ENCODE assay signal across 15 cellular contexts in genomic region chr16:8623634-8624033, GRCh38. TPM values are rescaled to one million over a fixed set of nuclear protein-coding genes. Genes with fewer than 3 reads are reported as not detected.
DNase-seq lines count a peak whose midpoint lies in the region; ATAC-seq, FAIRE-seq and TF ChIP-seq lines count a peak whose summit lies in the region.
"Had no signal": no experiment of that assay in that cellular context is flagged by ENCODE, and none has a peak within 500 bp of the region (broad histone marks: within the 10 kb centered on the region; RNA-seq: fewer than 3 reads in every experiment).

No MANE protein-coding gene starts in this region.

- TF ChIP-seq RAD21 in HepG2 (CRISPR knock-in tag; IDR thresholded peaks at IDR 0.05): no peak

- peaks cover 41% of the 10 kb centered on the region for H3K4me1 ChIP-seq in HepG2 (ENCODE audit: insufficient read depth, low read length)
- peaks cover 0 to 6% (median 0%) of the 10 kb centered on the region in 4 donors for H3K4me1 ChIP-seq in right lobe of liver
- peaks cover 7 to 24% of the 10 kb centered on the region in 2 donors for H3K4me1 ChIP-seq in left lung

- no peak for TF ChIP-seq POLR2A in HepG2 (IDR thresholded peaks at IDR 0.05; ENCODE audit: insufficient read depth in 1 of 2, low read depth in 2 of 2, low read length in 2 of 2)
- no peak for TF ChIP-seq POLR2A in right lobe of liver (IDR thresholded peaks at IDR 0.05)

- TF ChIP-seq EP300 in HepG2 (IDR thresholded peaks at IDR 0.05; ENCODE audit: low read depth in 2 of 2, low read length in 2 of 2) (no peak), HepG2 (CRISPR knock-in tag; IDR thresholded peaks at IDR 0.05; ENCODE audit: borderline replicate concordance) (no peak)

- peaks cover 16% of the 10 kb centered on the region for H3K36me3 Mint-ChIP-seq in T-cell

- peaks cover 0 to 16% of the 10 kb centered on the region in 2 experiments; a peak in 2 of 5 replicates for H3K27me3 ChIP-seq in HepG2 (ENCODE audit: control insufficient read depth in 1 of 2, insufficient read depth in 2 of 2, low read length in 2 of 2)
- H3K27me3 ChIP-seq in right lobe of liver: no peaks in the 10 kb centered on the region
- peaks cover 0 to 6% of the 10 kb centered on the region in 2 donors for H3K27me3 ChIP-seq in left lung
- H3K27me3 ChIP-seq: upper lobe of left lung had no signal

- peak overlapping the region; percentile 51 to 94 (median 92) for H3K4me3 Mint-ChIP-seq in T-cell
- H3K4me3 Mint-ChIP-seq: T-helper 1 cell treated with Interleukin-12 subunit alpha and Interleukin-12 subunit beta and Interleukin-4 antibody, amounts not matched to agents 30 μg/mL and 1 μg/mL, for 36 hours had no signal

- CTCF ChIA-PET in HepG2 (lab: Yijun Ruan, JAX; ENCODE audit: low intra/inter-chr PET ratio, low total read pairs) (no interaction called here), T-cell (lab: Charles Lee) (no interaction called here)

- no peaks in the 10 kb centered on the region for H3K27me3 Mint-ChIP-seq in T-cell

- intact Hi-C loops in HepG2 (cut with micrococcal nuclease; ENCODE audit: unreplicated experiment): no loop called here
- intact Hi-C loops in right lobe of liver (cut with DNase I): no loop called here
- intact Hi-C loops in left lung (cut with DNase I): no loop called here

- no peak overlapping the region for H2AFZ ChIP-seq in HepG2 (ENCODE audit: low read length)

- no TSS peak for BruUV-seq in HepG2 (replicated peaks; lab: Mats Ljungman, UMichigan)

- in situ Hi-C loops in HepG2 (cut with HindIII; ENCODE audit: extremely low pct_ligation_motif_present, low pct_unique_long_range_greater_than_20kb): loop anchor here (5.0 kb wide), 1 partner anchor 56 kb away; no protein-coding TSS in a partner anchor

- H3K9me3 ChIP-seq in HepG2 (ENCODE audit: low read length): no peaks in the 10 kb centered on the region
- H3K9me3 ChIP-seq in right lobe of liver: no peaks in the 10 kb centered on the region
- no peaks in the 10 kb centered on the region for H3K9me3 ChIP-seq in left lung
- H3K9me3 ChIP-seq: mucosa of descending colon, upper lobe of left lung had no signal

- H3K27ac Mint-ChIP-seq in T-cell: no peak overlapping the region
- H3K27ac Mint-ChIP-seq: T-helper 1 cell treated with Interleukin-12 subunit alpha and Interleukin-12 subunit beta and Interleukin-4 antibody, amounts not matched to agents 30 μg/mL and 1 μg/mL, for 36 hours had no signal

- peaks cover 38% of the 10 kb centered on the region for H3K79me2 ChIP-seq in HepG2 (ENCODE audit: insufficient read depth, low read length)

- H3K9ac ChIP-seq in HepG2 (ENCODE audit: insufficient read depth, low read depth, low read length): no peak overlapping the region

- H3K4me2 ChIP-seq in HepG2 (ENCODE audit: low read depth, low read length): peak overlapping the region; percentile 88

- no peak for DNase-seq in HepG2 (ENCODE audit: low spot score)
- DNase-seq in right lobe of liver: no peak
- no peak for DNase-seq in T-cell
- peak; percentile 26 for DNase-seq in hepatic stellate cell (ENCODE audit: low spot score)
- no peak for DNase-seq in NAMALWA (ENCODE audit: low spot score)
- DNase-seq in activated CD8-positive, alpha-beta memory T cell treated with anti-CD3 and anti-CD28 coated beads, Interleukin-2, amount 50 U/mL, for 4 hours: no peak
- no peak for DNase-seq in left lung
- DNase-seq: activated CD8-positive, alpha-beta memory T cell treated with anti-CD3 and anti-CD28 coated beads for 24 hours; mucosa of descending colon; NCI-H2029; upper lobe of left lung had no signal

- H3K4me3 ChIP-seq in HepG2 (replicated peaks in 1 of 3; ENCODE audit: insufficient read depth in 1 of 3, low read depth in 2 of 3, low read length in 3 of 3) (no peak overlapping the region), right lobe of liver (no peak overlapping the region), left lung (no peak overlapping the region)
- H3K4me3 ChIP-seq: mucosa of descending colon, skin epidermis, upper lobe of left lung had no signal

- POLR2A ChIA-PET in HepG2 (lab: Yijun Ruan, JAX) (no interaction called here), T-cell (lab: Charles Lee) (no interaction called here)

- FAIRE-seq in HepG2 (lab: Jason Lieb, UNC): no peak

- 0 out of 2 replicates have a peak, but pooled peaks cover 5% of the 10 kb centered on the region for H4K20me1 ChIP-seq in HepG2 (ENCODE audit: insufficient read depth, low read length)

- H3K4me1 Mint-ChIP-seq in T-cell: peaks cover 25 to 40% (median 34%) of the 10 kb centered on the region in 3 donors

- TF ChIP-seq CTCF in HepG2 (CRISPR knock-in tag; IDR thresholded peaks at IDR 0.05): no peak
- TF ChIP-seq CTCF in right lobe of liver (IDR thresholded peaks at IDR 0.05): no peak
- no peak for TF ChIP-seq CTCF in left lung (IDR thresholded peaks at IDR 0.05)

- no peaks in the 10 kb centered on the region for H3K9me3 Mint-ChIP-seq in T-cell
- H3K9me3 Mint-ChIP-seq: T-helper 1 cell treated with Interleukin-12 subunit alpha and Interleukin-12 subunit beta and Interleukin-4 antibody, amounts not matched to agents 30 μg/mL and 1 μg/mL, for 36 hours had no signal

- H3K36me3 ChIP-seq in HepG2 (replicated peaks in 1 of 2; ENCODE audit: control insufficient read depth in 1 of 2, insufficient read depth in 2 of 2, low read length in 2 of 2) (peaks cover 21 to 41% of the 10 kb centered on the region in 2 experiments), right lobe of liver (peaks cover 0 to 32% (median 6%) of the 10 kb centered on the region in 4 donors), left lung (peaks cover 0 to 39% of the 10 kb centered on the region in 2 donors)

- H3K27ac ChIP-seq in HepG2 (ENCODE audit: extremely low read length, insufficient read depth, low read length) (no peak overlapping the region), right lobe of liver (no peak overlapping the region), left lung (no peak overlapping the region)
- H3K27ac ChIP-seq: C4-2B, skin epidermis, upper lobe of left lung had no signal

- ATAC-seq in HepG2 (no peak), right lobe of liver (no peak), T-cell (replicated peaks in 1 of 4) (no peak), left lung (no peak), HG02981 (IDR thresholded peaks at IDR 0.05; ENCODE audit: unreplicated experiment) (no peak)
- ATAC-seq: mucosa of descending colon had no signal

RNA-seq across cellular contexts. Expression of gene METTL22, which starts 2.1 kb away (rescaled TPM):
- total RNA-seq in HepG2 (2016; rRNA removed; fragmentation: Illumina TruSeq; extraction: Trizol) (23.3 and 36.2 TPM in 2 replicates), right lobe of liver (10 to 100 TPM; 11.3 to 15.2 (median 13.7) TPM), T-cell (10 to 100 TPM; 27.6 to 53.4 (median 34.4) TPM), left lung (10 to 100 TPM; 28.2 to 43.5 TPM)
- 48.3 and 64.6 TPM in 2 replicates for total RNA-seq in HepG2 (2016; cell fraction: cytosol; rRNA removed; fragmentation: Illumina TruSeq; extraction: Trizol; ENCODE audit: low read depth)
- 19.9 and 37.6 TPM in 2 replicates for total RNA-seq in HepG2 (2016; cell fraction: insoluble cytoplasmic fraction; rRNA removed; fragmentation: Illumina TruSeq; extraction: Trizol)
- total RNA-seq in HepG2 (2016; cell fraction: membrane; rRNA removed; fragmentation: Illumina TruSeq; extraction: Trizol): 53.5 and 59.9 TPM in 2 replicates
- 55.5 and 57.5 TPM in 2 replicates for total RNA-seq in HepG2 (2016; cell fraction: nucleus; rRNA removed; fragmentation: Illumina TruSeq; extraction: Trizol)
- 94.8 and 117 TPM in 2 replicates for polyA plus RNA-seq in HepG2 (2011; rRNA removed)
- 72.4 and 79.6 TPM in 2 replicates for polyA plus RNA-seq in HepG2 (2011; cell fraction: cytosol; rRNA removed)
- 323 and 325 TPM in 2 replicates for polyA plus RNA-seq in HepG2 (2011; cell fraction: nucleus; rRNA removed)
- 36.8 and 41.4 TPM in 2 replicates for polyA plus RNA-seq in HepG2 (2012)
- 50.0 and 66.7 TPM in 2 replicates for polyA plus RNA-seq in HepG2 (2016; cell fraction: cytosol; fragmentation: Illumina TruSeq; extraction: Trizol; ENCODE audit: low read depth)
- 23.8 and 27.8 TPM in 2 replicates for polyA plus RNA-seq in HepG2 (2016; cell fraction: insoluble cytoplasmic fraction; fragmentation: Illumina TruSeq; extraction: Trizol; ENCODE audit: low read depth)
- 50.2 and 62.5 TPM in 2 replicates for polyA plus RNA-seq in HepG2 (2016; cell fraction: membrane; fragmentation: Illumina TruSeq; extraction: Trizol; ENCODE audit: low read depth)
- polyA plus RNA-seq in HepG2 (2016; cell fraction: nucleus; fragmentation: Illumina TruSeq; extraction: Trizol; ENCODE audit: insufficient read depth, low read depth): 84.6 and 91.3 TPM in 2 replicates
- polyA minus RNA-seq in HepG2 (2011; rRNA and poly(A)+ RNA removed; ENCODE audit: low replicate concordance): 102 and 146 TPM in 2 replicates
- 28.3 and 29.5 TPM in 2 replicates for polyA minus RNA-seq in HepG2 (2011; cell fraction: cytosol; rRNA and poly(A)+ RNA removed)
- polyA minus RNA-seq in HepG2 (2011; cell fraction: nucleus; rRNA and poly(A)+ RNA removed): 139 and 160 TPM in 2 replicates

RNA-seq across cellular contexts. Expression of gene TMEM114, which starts 33.3 kb away (rescaled TPM):
- total RNA-seq in HepG2 (2016; rRNA removed; fragmentation: Illumina TruSeq; extraction: Trizol) (not detected in 2 replicates), right lobe of liver (not detected), T-cell (not detected), left lung (not detected)
- total RNA-seq in HepG2 (2016; cell fraction: cytosol; rRNA removed; fragmentation: Illumina TruSeq; extraction: Trizol; ENCODE audit: low read depth): not detected in 2 replicates
- not detected in 2 replicates for total RNA-seq in HepG2 (2016; cell fraction: insoluble cytoplasmic fraction; rRNA removed; fragmentation: Illumina TruSeq; extraction: Trizol)
- not detected in 2 replicates for total RNA-seq in HepG2 (2016; cell fraction: membrane; rRNA removed; fragmentation: Illumina TruSeq; extraction: Trizol)
- total RNA-seq in HepG2 (2016; cell fraction: nucleus; rRNA removed; fragmentation: Illumina TruSeq; extraction: Trizol): not detected in 2 replicates
- polyA plus RNA-seq in HepG2 (2011; rRNA removed): not detected in 2 replicates
- polyA plus RNA-seq in HepG2 (2011; cell fraction: cytosol; rRNA removed): not detected in 2 replicates
- polyA plus RNA-seq in HepG2 (2011; cell fraction: nucleus; rRNA removed): not detected in 2 replicates
- polyA plus RNA-seq in HepG2 (2012): not detected in 2 replicates
- not detected in 2 replicates for polyA plus RNA-seq in HepG2 (2016; cell fraction: cytosol; fragmentation: Illumina TruSeq; extraction: Trizol; ENCODE audit: low read depth)
- polyA plus RNA-seq in HepG2 (2016; cell fraction: insoluble cytoplasmic fraction; fragmentation: Illumina TruSeq; extraction: Trizol; ENCODE audit: low read depth): not detected in 2 replicates
- polyA plus RNA-seq in HepG2 (2016; cell fraction: membrane; fragmentation: Illumina TruSeq; extraction: Trizol; ENCODE audit: low read depth): not detected in 2 replicates
- polyA plus RNA-seq in HepG2 (2016; cell fraction: nucleus; fragmentation: Illumina TruSeq; extraction: Trizol; ENCODE audit: insufficient read depth, low read depth): not detected in 2 replicates
- not detected in 2 replicates for polyA minus RNA-seq in HepG2 (2011; rRNA and poly(A)+ RNA removed; ENCODE audit: low replicate concordance)
- polyA minus RNA-seq in HepG2 (2011; cell fraction: cytosol; rRNA and poly(A)+ RNA removed): not detected in 2 replicates
- not detected in 2 replicates for polyA minus RNA-seq in HepG2 (2011; cell fraction: nucleus; rRNA and poly(A)+ RNA removed)
- total RNA-seq: upper lobe of left lung had no signal

RNA-seq across cellular contexts. Expression of gene ABAT, which starts 50.8 kb away (rescaled TPM):
- 97.3 and 123 TPM in 2 replicates for total RNA-seq in HepG2 (2016; rRNA removed; fragmentation: Illumina TruSeq; extraction: Trizol)
- total RNA-seq in HepG2 (2016; cell fraction: cytosol; rRNA removed; fragmentation: Illumina TruSeq; extraction: Trizol; ENCODE audit: low read depth): 9.7 and 10.7 TPM in 2 replicates
- 100 and 112 TPM in 2 replicates for total RNA-seq in HepG2 (2016; cell fraction: insoluble cytoplasmic fraction; rRNA removed; fragmentation: Illumina TruSeq; extraction: Trizol)
- total RNA-seq in HepG2 (2016; cell fraction: membrane; rRNA removed; fragmentation: Illumina TruSeq; extraction: Trizol): 29.4 and 30.9 TPM in 2 replicates
- 61.8 and 69.4 TPM in 2 replicates for total RNA-seq in HepG2 (2016; cell fraction: nucleus; rRNA removed; fragmentation: Illumina TruSeq; extraction: Trizol)
- polyA plus RNA-seq in HepG2 (2011; rRNA removed): 47.6 and 55.0 TPM in 2 replicates
- polyA plus RNA-seq in HepG2 (2011; cell fraction: cytosol; rRNA removed): 25.4 and 34.3 TPM in 2 replicates
- 65.2 and 68.0 TPM in 2 replicates for polyA plus RNA-seq in HepG2 (2011; cell fraction: nucleus; rRNA removed)
- 21.6 and 22.2 TPM in 2 replicates for polyA plus RNA-seq in HepG2 (2012)
- polyA plus RNA-seq in HepG2 (2016; cell fraction: cytosol; fragmentation: Illumina TruSeq; extraction: Trizol; ENCODE audit: low read depth): 5.7 and 5.8 TPM in 2 replicates
- polyA plus RNA-seq in HepG2 (2016; cell fraction: insoluble cytoplasmic fraction; fragmentation: Illumina TruSeq; extraction: Trizol; ENCODE audit: low read depth): 116 and 128 TPM in 2 replicates
- 15.2 TPM in 2 replicates for polyA plus RNA-seq in HepG2 (2016; cell fraction: membrane; fragmentation: Illumina TruSeq; extraction: Trizol; ENCODE audit: low read depth)
- polyA plus RNA-seq in HepG2 (2016; cell fraction: nucleus; fragmentation: Illumina TruSeq; extraction: Trizol; ENCODE audit: insufficient read depth, low read depth): 101 and 108 TPM in 2 replicates
- 0.44 and 41.3 TPM in 2 replicates for polyA minus RNA-seq in HepG2 (2011; rRNA and poly(A)+ RNA removed; ENCODE audit: low replicate concordance)
- polyA minus RNA-seq in HepG2 (2011; cell fraction: cytosol; rRNA and poly(A)+ RNA removed): 24.2 and 32.3 TPM in 2 replicates
- polyA minus RNA-seq in HepG2 (2011; cell fraction: nucleus; rRNA and poly(A)+ RNA removed): 32.1 and 39.7 TPM in 2 replicates
- 100 to 1,000 TPM; 160 to 378 (median 305) TPM for total RNA-seq in right lobe of liver
- 10 to 100 TPM in 3 of 5 donors, 1 to 10 TPM in 2; 8.3 to 16.1 (median 11.7) TPM for total RNA-seq in T-cell
- total RNA-seq in left lung: 10 to 100 TPM in 1 of 2 donors, 1 to 10 TPM in 1; 8.0 to 14.1 TPM
